ENCODE assay signal across 16 cellular contexts in the genomic region with DNA sequence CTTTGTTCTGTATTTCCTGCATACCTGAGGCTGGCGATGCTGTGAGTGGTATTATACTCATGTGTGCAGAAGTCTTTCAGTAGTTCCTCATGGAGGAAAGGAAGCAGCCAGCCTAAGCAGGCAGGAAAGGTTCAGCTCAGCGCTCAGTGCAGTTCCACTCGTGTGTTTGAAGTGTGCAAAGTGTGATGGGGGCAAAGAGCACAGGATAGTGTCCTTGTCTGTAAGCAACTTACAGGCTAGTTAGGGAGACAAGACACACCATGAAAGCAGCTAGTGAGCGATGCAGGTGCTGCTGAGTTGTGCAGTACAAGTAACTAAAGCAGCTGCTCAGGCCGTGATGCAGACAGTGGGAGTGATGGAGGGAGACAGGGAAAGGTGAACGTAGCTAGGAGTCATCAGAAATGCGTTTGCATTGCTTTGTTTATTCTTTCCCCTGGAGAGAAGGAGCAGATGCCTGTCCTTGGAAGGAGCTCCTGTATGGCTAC.
"Had no signal": no experiment of that assay in that cellular context is flagged by ENCODE, and none has a peak within 500 bp of the region (broad histone marks: within the 10 kb centered on the region; RNA-seq: fewer than 3 reads in every experiment).

No MANE protein-coding gene starts in this region.

- H3K27ac ChIP-seq: adrenal gland, coronary artery, neural progenitor cell, testis had no signal

- ATAC-seq: activated CD4-positive, CD25-positive, alpha-beta regulatory T cell treated with anti-CD3 and anti-CD28 coated beads, Interleukin-2, amount 50 U/mL, for 24 hours; activated T-cell treated with anti-CD3 and anti-CD28 coated beads, Interleukin-2, amount 50 U/mL, for 4 hours; left cardiac atrium; sciatic nerve had no signal

- H3K4me2 ChIP-seq: neural progenitor cell had no signal

- H3K9ac ChIP-seq: neural progenitor cell had no signal

- H3K4me3 Mint-ChIP-seq: activated naive CD4-positive, alpha-beta T cell treated with anti-CD3 and anti-CD28 coated beads, Interleukin-2, amount 50 U/mL, for 24 hours; activated T-cell treated with anti-CD3 and anti-CD28 coated beads, Interleukin-2, amount 50 U/mL, for 4 hours; neural progenitor cell; stimulated activated naive CD8-positive, alpha-beta T cell treated with anti-CD3 and anti-CD28 coated beads, Interleukin-15, Interleukin-2, amounts not matched to agents 100 ng/mL and 50 ng/mL, for 24 hours; T-helper 2 cell treated with Interferon-gamma antibody and Interleukin-4, amounts not matched to agents 5 μg/mL and 100 μg/mL, for 36 hours had no signal

- DNase-seq: activated CD4-positive, alpha-beta T cell treated with anti-CD3 and anti-CD28 coated beads, Interleukin-2, amount 50 U/mL, for 1 hour; activated effector memory CD4-positive, alpha-beta T cell treated with Interleukin-2 at 50 U/mL for 16 hours; activated T-cell treated with anti-CD3 and anti-CD28 coated beads, Interleukin-2, amount 50 U/mL, for 4 hours; adrenal gland; central memory CD4-positive, alpha-beta T cell; left cardiac atrium; SW 1271; testis had no signal

- H3K27ac Mint-ChIP-seq: activated naive CD4-positive, alpha-beta T cell treated with anti-CD3 and anti-CD28 coated beads, Interleukin-2, amount 50 U/mL, for 24 hours; neural progenitor cell; stimulated activated naive CD8-positive, alpha-beta T cell treated with anti-CD3 and anti-CD28 coated beads, Interleukin-15, Interleukin-2, amounts not matched to agents 100 ng/mL and 50 ng/mL, for 24 hours; T-helper 2 cell treated with Interferon-gamma antibody and Interleukin-4, amounts not matched to agents 5 μg/mL and 100 μg/mL, for 36 hours had no signal

- H3K27me3 Mint-ChIP-seq: activated naive CD4-positive, alpha-beta T cell treated with anti-CD3 and anti-CD28 coated beads, Interleukin-2, amount 50 U/mL, for 24 hours; stimulated activated naive CD8-positive, alpha-beta T cell treated with anti-CD3 and anti-CD28 coated beads, Interleukin-15, Interleukin-2, amounts not matched to agents 100 ng/mL and 50 ng/mL, for 24 hours had no signal

- H3K9me3 Mint-ChIP-seq: activated naive CD4-positive, alpha-beta T cell treated with anti-CD3 and anti-CD28 coated beads, Interleukin-2, amount 50 U/mL, for 24 hours; activated T-cell treated with anti-CD3 and anti-CD28 coated beads, Interleukin-2, amount 50 U/mL, for 4 hours; neural progenitor cell; stimulated activated naive CD8-positive, alpha-beta T cell treated with anti-CD3 and anti-CD28 coated beads, Interleukin-15, Interleukin-2, amounts not matched to agents 100 ng/mL and 50 ng/mL, for 24 hours; T-helper 2 cell treated with Interferon-gamma antibody and Interleukin-4, amounts not matched to agents 5 μg/mL and 100 μg/mL, for 36 hours had no signal

- H3K4me3 ChIP-seq: adrenal gland, coronary artery, lung, neural progenitor cell, testis had no signal

- H3K36me3 ChIP-seq: adrenal gland, neural progenitor cell had no signal

- H3K4me1 ChIP-seq: testis had no signal

- H3K36me3 Mint-ChIP-seq: activated naive CD4-positive, alpha-beta T cell treated with anti-CD3 and anti-CD28 coated beads, Interleukin-2, amount 50 U/mL, for 24 hours had no signal

- H3K9me3 ChIP-seq: adrenal gland, testis had no signal

- H3K27me3 ChIP-seq: adrenal gland, testis had no signal
